ENCODE assay signal across 8 cellular contexts in the genomic region with DNA sequence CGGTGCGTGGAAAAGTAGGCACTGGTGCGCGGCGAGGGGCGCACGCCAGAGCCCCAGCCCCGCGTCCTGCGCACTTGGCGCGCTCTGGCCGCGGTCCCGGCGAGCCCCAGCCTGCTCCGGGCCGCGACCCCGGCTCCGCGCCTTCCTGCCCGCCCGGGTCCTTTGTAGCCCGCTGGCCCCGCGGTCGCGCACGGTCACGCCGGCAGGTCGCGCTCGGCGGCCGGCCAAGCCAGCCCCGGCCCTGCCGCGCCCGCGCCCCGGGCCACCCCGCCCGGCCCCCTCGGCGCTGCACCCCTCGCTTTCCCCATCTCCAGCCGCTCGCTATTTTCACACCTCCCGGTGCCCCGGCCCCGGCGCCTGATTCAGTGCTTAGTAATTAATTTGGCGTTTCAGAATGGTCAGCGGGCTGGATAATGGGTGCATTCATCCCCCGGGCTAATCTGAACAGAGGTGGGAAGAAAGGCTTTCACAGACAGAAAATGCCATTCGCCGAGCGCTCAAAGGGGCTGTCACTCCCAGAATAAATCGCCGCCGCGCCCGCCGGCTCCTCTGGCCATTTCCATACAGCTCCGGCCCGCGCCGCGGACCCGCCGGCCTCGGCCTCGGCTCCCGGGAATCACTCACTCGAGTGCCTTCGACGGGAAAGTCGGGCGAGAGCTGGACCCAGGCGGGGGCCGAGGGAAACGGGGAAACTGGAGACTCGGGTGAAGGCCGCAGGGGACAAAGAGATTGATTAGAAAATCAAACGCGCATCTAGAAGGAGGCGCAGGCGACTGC. TPM values are rescaled to one million over a fixed set of nuclear protein-coding genes. Genes with fewer than 3 reads are reported as not detected.
DNase-seq lines count a peak whose midpoint lies in the region; ATAC-seq and TF ChIP-seq lines count a peak whose summit lies in the region.

No MANE protein-coding gene starts in this region.

- DNase-seq in GM20000 (ENCODE audit: low spot score) (peak; percentile 58), islet precursor cell (peak; percentile 75), DMS114 treated with DMSO at 0.1 percent for 48 hours (lab: John Stamatoyannopoulos, UW; ENCODE audit: unreplicated experiment) (no peak), superior temporal gyrus (ENCODE audit: extremely low spot score) (no peak), NCI-H345 treated with DMSO at 0.1 percent for 48 hours (lab: John Stamatoyannopoulos, UW; ENCODE audit: unreplicated experiment) (no peak), Caco-2 (no peak)
- peak; percentile 37 for DNase-seq in activated naive CD8-positive, alpha-beta T cell treated with anti-CD3 and anti-CD28 coated beads, Interleukin-2, amount 10 ng/mL, durations not matched to agents 7 days and 5 days
- no peak for DNase-seq in stimulated activated effector memory CD8-positive, alpha-beta T cell treated with anti-CD3 and anti-CD28 coated beads, Interleukin-12 subunit alpha, Interleukin-12 subunit beta, amount 100 ng/mL, for 72 hours (ENCODE audit: low spot score in 2 of 2)

- peaks cover 8% of the 10 kb centered on the region for H3K4me1 Mint-ChIP-seq in activated naive CD8-positive, alpha-beta T cell treated with anti-CD3 and anti-CD28 coated beads, Interleukin-2, amount 10 ng/mL, durations not matched to agents 7 days and 5 days
- H3K4me1 Mint-ChIP-seq in stimulated activated effector memory CD8-positive, alpha-beta T cell treated with anti-CD3 and anti-CD28 coated beads, Interleukin-12 subunit alpha, Interleukin-12 subunit beta, amount 100 ng/mL, for 72 hours, result peaks cover 5% of the 10 kb centered on the region
- H3K4me1 Mint-ChIP-seq in Caco-2 (ENCODE audit: low read depth, unreplicated experiment), result no peaks in the 10 kb centered on the region

- POLR2A ChIA-PET in activated naive CD8-positive, alpha-beta T cell treated with anti-CD3 and anti-CD28 coated beads, Interleukin-2, amount 10 ng/mL, durations not matched to agents 7 days and 5 days (lab: Charles Lee), result interaction anchor here (0.6 to 0.9 kb wide), 2 partner anchors 9 to 19 kb away, joined by 3 to 5 read pairs; no protein-coding TSS in a partner anchor
- POLR2A ChIA-PET in Caco-2 (lab: Charles Lee), result no interaction called here

- peaks cover 1% of the 10 kb centered on the region for H3K9me3 Mint-ChIP-seq in activated naive CD8-positive, alpha-beta T cell treated with anti-CD3 and anti-CD28 coated beads, Interleukin-2, amount 10 ng/mL, durations not matched to agents 7 days and 5 days
- H3K9me3 Mint-ChIP-seq in stimulated activated effector memory CD8-positive, alpha-beta T cell treated with anti-CD3 and anti-CD28 coated beads, Interleukin-12 subunit alpha, Interleukin-12 subunit beta, amount 100 ng/mL, for 72 hours, result no peaks in the 10 kb centered on the region
- H3K9me3 Mint-ChIP-seq in Caco-2 (ENCODE audit: unreplicated experiment), result peaks cover 11% of the 10 kb centered on the region

- intact Hi-C loops in Caco-2 (cut with micrococcal nuclease; ENCODE audit: unreplicated experiment), result no loop called here

- TF ChIP-seq CTCF in GM20000 (IDR thresholded peaks at IDR 0.05; ENCODE audit: extremely low read depth, missing control alignments) (no peak), Caco-2 (IDR thresholded peaks at IDR 0.05; ENCODE audit: insufficient read depth in 1 of 2, low read depth in 1 of 2, low read length in 1 of 2, severe bottlenecking in 1 of 2, unreplicated experiment in 1 of 2) (no peak)

- no TSS peak for BruUV-seq in Caco-2 (replicated peaks; lab: Mats Ljungman, UMichigan)

- ATAC-seq in activated naive CD8-positive, alpha-beta T cell treated with anti-CD3 and anti-CD28 coated beads, Interleukin-2, amount 10 ng/mL, durations not matched to agents 7 days and 5 days (ENCODE audit: low read depth), result no peak
- peak; percentile 34 for ATAC-seq in stimulated activated effector memory CD8-positive, alpha-beta T cell treated with anti-CD3 and anti-CD28 coated beads, Interleukin-12 subunit alpha, Interleukin-12 subunit beta, amount 100 ng/mL, for 72 hours

- peak overlapping the region; percentile 47 for H3K4me3 Mint-ChIP-seq in activated naive CD8-positive, alpha-beta T cell treated with anti-CD3 and anti-CD28 coated beads, Interleukin-2, amount 10 ng/mL, durations not matched to agents 7 days and 5 days
- H3K4me3 Mint-ChIP-seq in stimulated activated effector memory CD8-positive, alpha-beta T cell treated with anti-CD3 and anti-CD28 coated beads, Interleukin-12 subunit alpha, Interleukin-12 subunit beta, amount 100 ng/mL, for 72 hours, result peak overlapping the region; percentile 50
- no peak overlapping the region for H3K4me3 Mint-ChIP-seq in Caco-2 (ENCODE audit: unreplicated experiment)

- no peaks in the 10 kb centered on the region for H3K36me3 ChIP-seq in Caco-2 (ENCODE audit: control insufficient read depth, insufficient read depth, low read length)

- H3K9me3 ChIP-seq in Caco-2, result no peaks in the 10 kb centered on the region

- no peaks in the 10 kb centered on the region for H3K36me3 Mint-ChIP-seq in activated naive CD8-positive, alpha-beta T cell treated with anti-CD3 and anti-CD28 coated beads, Interleukin-2, amount 10 ng/mL, durations not matched to agents 7 days and 5 days
- H3K36me3 Mint-ChIP-seq in stimulated activated effector memory CD8-positive, alpha-beta T cell treated with anti-CD3 and anti-CD28 coated beads, Interleukin-12 subunit alpha, Interleukin-12 subunit beta, amount 100 ng/mL, for 72 hours, result no peaks in the 10 kb centered on the region
- no peaks in the 10 kb centered on the region for H3K36me3 Mint-ChIP-seq in Caco-2 (ENCODE audit: insufficient read depth, unreplicated experiment)

- H3K27me3 Mint-ChIP-seq in activated naive CD8-positive, alpha-beta T cell treated with anti-CD3 and anti-CD28 coated beads, Interleukin-2, amount 10 ng/mL, durations not matched to agents 7 days and 5 days, result peaks cover 73% of the 10 kb centered on the region
- no peaks in the 10 kb centered on the region for H3K27me3 Mint-ChIP-seq in Caco-2 (ENCODE audit: insufficient read depth, unreplicated experiment)

- H3K27me3 ChIP-seq in Caco-2 (replicated peaks; ENCODE audit: control insufficient read depth, insufficient read depth, low read length), result no peaks in the 10 kb centered on the region

- H3K4me1 ChIP-seq in Caco-2, result no peaks in the 10 kb centered on the region

- H3K4me3 ChIP-seq in Caco-2 (ENCODE audit: low read depth, low read length), result no peak overlapping the region

- H3K27ac Mint-ChIP-seq in activated naive CD8-positive, alpha-beta T cell treated with anti-CD3 and anti-CD28 coated beads, Interleukin-2, amount 10 ng/mL, durations not matched to agents 7 days and 5 days, result no peak overlapping the region
- no peak overlapping the region for H3K27ac Mint-ChIP-seq in stimulated activated effector memory CD8-positive, alpha-beta T cell treated with anti-CD3 and anti-CD28 coated beads, Interleukin-12 subunit alpha, Interleukin-12 subunit beta, amount 100 ng/mL, for 72 hours
- H3K27ac Mint-ChIP-seq in Caco-2 (ENCODE audit: unreplicated experiment), result no peak overlapping the region

- CTCF ChIA-PET in Caco-2 (lab: Charles Lee), result no interaction called here

RNA-seq across cellular contexts. Expression of gene NTN1, which starts 17.8 kb away (rescaled TPM):
- total RNA-seq in activated naive CD8-positive, alpha-beta T cell treated with anti-CD3 and anti-CD28 coated beads, Interleukin-2, amount 10 ng/mL, durations not matched to agents 7 days and 5 days, result under 1 TPM in 1 of 2 experiments, not detected in 1; 0.09 TPM
- total RNA-seq in Caco-2 (2022), result 0.86 and 0.88 TPM in 2 replicates

RNA-seq across cellular contexts. Expression of gene PIK3R5, which starts 38.0 kb away (rescaled TPM):
- total RNA-seq in activated naive CD8-positive, alpha-beta T cell treated with anti-CD3 and anti-CD28 coated beads, Interleukin-2, amount 10 ng/mL, durations not matched to agents 7 days and 5 days, result 10 to 100 TPM; 81.4 to 84.0 TPM
- not detected in 2 replicates for total RNA-seq in Caco-2 (2022)

Comparison
In these comparisons a context has a peak if more than half of its experiments do, and no peak if none do; other contexts are left out.
1. DNase-seq: peak in GM20000 (single experiment), activated naive CD8-positive, alpha-beta T cell treated with anti-CD3 and anti-CD28 coated beads, Interleukin-2, amount 10 ng/mL, durations not matched to agents 7 days and 5 days (single experiment) and islet precursor cell (single experiment); none in stimulated activated effector memory CD8-positive, alpha-beta T cell treated with anti-CD3 and anti-CD28 coated beads, Interleukin-12 subunit alpha, Interleukin-12 subunit beta, amount 100 ng/mL, for 72 hours (0 of 2), DMS114 treated with DMSO at 0.1 percent for 48 hours (single experiment), superior temporal gyrus (single experiment), NCI-H345 treated with DMSO at 0.1 percent for 48 hours (single experiment) and Caco-2 (0 of 2).
2. RNA of gene PIK3R5, which starts 38.0 kb away (total RNA-seq): 81.4 to 84.0 TPM in activated naive CD8-positive, alpha-beta T cell treated with anti-CD3 and anti-CD28 coated beads, Interleukin-2, amount 10 ng/mL, durations not matched to agents 7 days and 5 days; not detected in Caco-2; every median in the first group is over 10 times any median in the second.